23 cellular contexts compared by ENCODE assay signal in genomic region chr1:2166254-2166653, GRCh38. TPM values are rescaled to one million over a fixed set of nuclear protein-coding genes. Genes with fewer than 3 reads are reported as not detected.
DNase-seq lines count a peak whose midpoint lies in the region; ATAC-seq and TF ChIP-seq lines count a peak whose summit lies in the region.
"Had no signal": no experiment of that assay in that cellular context is flagged by ENCODE, and none has a peak within 500 bp of the region (broad histone marks: within the 10 kb centered on the region; RNA-seq: fewer than 3 reads in every experiment).

No MANE protein-coding gene starts in this region.

- no peaks in the 10 kb centered on the region for H3K9me2 ChIP-seq in SK-N-SH

- CTCF ChIA-PET in SK-N-SH (lab: Yijun Ruan, JAX) = interaction anchor here (5.4 kb wide), 1 partner anchor 9 kb away, joined by 59 read pairs; no protein-coding TSS in a partner anchor

- no peak for TF ChIP-seq EP300 in SK-N-SH (IDR thresholded peaks at IDR 0.05; ENCODE audit: borderline replicate concordance in 1 of 2, low read depth in 1 of 2, low read length in 1 of 2)

- TF ChIP-seq CTCF in SK-N-SH (IDR thresholded peaks at IDR 0.05) (no peak), esophagus squamous epithelium (IDR thresholded peaks at IDR 0.05) (no peak)

- no peak overlapping the region for H2AFZ ChIP-seq in SK-N-SH (ENCODE audit: low read depth)

- DNase-seq in SK-N-SH (peak; percentile 68), MV-4-11 (lab: John Stamatoyannopoulos, UW) (peak; percentile 18), foreskin melanocyte (peak; percentile 42), NCI-H446 (lab: John Stamatoyannopoulos, UW) (no peak), esophagus squamous epithelium (lab: John Stamatoyannopoulos, UW) (no peak)
- DNase-seq: 8988T, ACHN, Calu3, DMS153, DND-41, GOT3, NCI-H1105, NCI-H1436 treated with DMSO at 0.1 percent for 48 hours, NCI-H187 treated with DMSO at 0.1 percent for 48 hours, NCI-H446 treated with DMSO at 0.1 percent for 48 hours, NCI-H526, RPMI8226, SHP77 had no signal

- no peaks in the 10 kb centered on the region for H4K20me1 ChIP-seq in SK-N-SH (ENCODE audit: insufficient read depth)

- H3K9me3 ChIP-seq in SK-N-SH (no peaks in the 10 kb centered on the region), esophagus squamous epithelium (peaks cover 0 to 10% (median 0%) of the 10 kb centered on the region in 3 donors)

- H3K9ac ChIP-seq in SK-N-SH = no peak overlapping the region

- no peaks in the 10 kb centered on the region for H3K79me2 ChIP-seq in SK-N-SH (ENCODE audit: insufficient read depth)

- no peak overlapping the region for H3K4me3 ChIP-seq in SK-N-SH (ENCODE audit: low read depth in 2 of 2, low read length in 1 of 2)
- H3K4me3 ChIP-seq in esophagus squamous epithelium = no peak overlapping the region
- H3K4me3 ChIP-seq: SK-N-MC had no signal

- H3K27ac ChIP-seq in SK-N-SH (ENCODE audit: low read depth in 2 of 2, low read length in 1 of 2) = no peak overlapping the region
- no peak overlapping the region for H3K27ac ChIP-seq in esophagus squamous epithelium
- H3K27ac ChIP-seq: HL-60, SK-N-MC had no signal

- H3F3A ChIP-seq in SK-N-SH (replicated peaks; ENCODE audit: insufficient read depth) = no peaks in the 10 kb centered on the region

- H3K36me3 ChIP-seq in SK-N-SH (replicated peaks in 1 of 2; ENCODE audit: control insufficient read depth in 1 of 2, insufficient read depth in 2 of 2, low read length in 1 of 2) (no peaks in the 10 kb centered on the region), esophagus squamous epithelium (peaks cover 0 to 36% (median 0%) of the 10 kb centered on the region in 3 donors)

- no peak for TF ChIP-seq RAD21 in SK-N-SH (IDR thresholded peaks at IDR 0.05; ENCODE audit: low read length)

- H3K4me1 ChIP-seq in SK-N-SH (ENCODE audit: control insufficient read depth in 1 of 2, insufficient read depth in 2 of 2, low read depth in 1 of 2, low read length in 1 of 2) (no peaks in the 10 kb centered on the region; a peak in 1 of 4 replicates), esophagus squamous epithelium (no peaks in the 10 kb centered on the region)

- intact Hi-C loops in esophagus squamous epithelium (cut with DNase I) = no loop called here

- H3K27me3 ChIP-seq in SK-N-SH (ENCODE audit: insufficient read depth) (no peaks in the 10 kb centered on the region), esophagus squamous epithelium (no peaks in the 10 kb centered on the region)

- no peak for ATAC-seq in SK-N-SH treated with all-trans-retinoic acid at 6 μM for 48 hours
- no peak for ATAC-seq in GM19452 (IDR thresholded peaks at IDR 0.05; ENCODE audit: unreplicated experiment)
- ATAC-seq in HG02678 (IDR thresholded peaks at IDR 0.05; ENCODE audit: unreplicated experiment) = no peak

- WGBS in SK-N-SH (ENCODE audit: low lambda C conversion rate) = 80% methylated on average over 9 of the region's 14 CpGs
- 63 to 77% methylated on average over 4 of the region's 14 CpGs for whole genome bisulfite sequencing in esophagus squamous epithelium, 2 donors

- TF ChIP-seq POLR2A in esophagus squamous epithelium (IDR thresholded peaks at IDR 0.05) = no peak

- POLR2A ChIA-PET in SK-N-SH (lab: Yijun Ruan, JAX) = no interaction called here

- no peak overlapping the region for H3K4me2 ChIP-seq in SK-N-SH

TF ChIP-seq in SK-N-SH, 30 proteins besides CTCF, POLR2A, EP300 and RAD21:
- TF ChIP-seq FOXM1 (IDR thresholded peaks at IDR 0.05; ENCODE audit: low read depth) (no peak), TCF12 (IDR thresholded peaks at IDR 0.05) (no peak), RXRA (IDR thresholded peaks at IDR 0.05; ENCODE audit: borderline replicate concordance, low read depth) (no peak), YY1 (IDR thresholded peaks at IDR 0.05; ENCODE audit: low read depth) (no peak), NRF1 (IDR thresholded peaks at IDR 0.05; ENCODE audit: low read depth, low read length) (no peak), GATA2 (CRISPR knock-in tag; IDR thresholded peaks at IDR 0.05) (0 out of 2 replicates have a peak, but pooled peaks have one; percentile 18)
- TF ChIP-seq, protein P1, sequence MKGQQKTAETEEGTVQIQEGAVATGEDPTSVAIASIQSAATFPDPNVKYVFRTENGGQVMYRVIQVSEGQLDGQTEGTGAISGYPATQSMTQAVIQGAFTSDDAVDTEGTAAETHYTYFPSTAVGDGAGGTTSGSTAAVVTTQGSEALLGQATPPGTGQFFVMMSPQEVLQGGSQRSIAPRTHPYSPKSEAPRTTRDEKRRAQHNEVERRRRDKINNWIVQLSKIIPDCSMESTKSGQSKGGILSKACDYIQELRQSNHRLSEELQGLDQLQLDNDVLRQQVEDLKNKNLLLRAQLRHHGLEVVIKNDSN (IDR thresholded peaks at IDR 0.05; ENCODE audit: borderline replicate concordance, low read depth) = no peak
- TF ChIP-seq, protein P2, sequence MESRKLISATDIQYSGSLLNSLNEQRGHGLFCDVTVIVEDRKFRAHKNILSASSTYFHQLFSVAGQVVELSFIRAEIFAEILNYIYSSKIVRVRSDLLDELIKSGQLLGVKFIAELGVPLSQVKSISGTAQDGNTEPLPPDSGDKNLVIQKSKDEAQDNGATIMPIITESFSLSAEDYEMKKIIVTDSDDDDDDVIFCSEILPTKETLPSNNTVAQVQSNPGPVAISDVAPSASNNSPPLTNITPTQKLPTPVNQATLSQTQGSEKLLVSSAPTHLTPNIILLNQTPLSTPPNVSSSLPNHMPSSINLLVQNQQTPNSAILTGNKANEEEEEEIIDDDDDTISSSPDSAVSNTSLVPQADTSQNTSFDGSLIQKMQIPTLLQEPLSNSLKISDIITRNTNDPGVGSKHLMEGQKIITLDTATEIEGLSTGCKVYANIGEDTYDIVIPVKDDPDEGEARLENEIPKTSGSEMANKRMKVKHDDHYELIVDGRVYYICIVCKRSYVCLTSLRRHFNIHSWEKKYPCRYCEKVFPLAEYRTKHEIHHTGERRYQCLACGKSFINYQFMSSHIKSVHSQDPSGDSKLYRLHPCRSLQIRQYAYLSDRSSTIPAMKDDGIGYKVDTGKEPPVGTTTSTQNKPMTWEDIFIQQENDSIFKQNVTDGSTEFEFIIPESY (IDR thresholded peaks at IDR 0.05; ENCODE audit: borderline replicate concordance, low read depth) = no peak

TF ChIP-seq in SK-N-SH treated with all-trans-retinoic acid at 6 μM for 48 hours, 23 proteins besides CTCF, POLR2A, EP300 and RAD21:
- no peak for TF ChIP-seq ZNF8 (CRISPR knock-in tag; IDR thresholded peaks at IDR 0.05)
- TF ChIP-seq PATZ1 (CRISPR knock-in tag; IDR thresholded peaks at IDR 0.05; ENCODE audit: borderline replicate concordance) = no peak
- TF ChIP-seq OSR1 (CRISPR knock-in tag; IDR thresholded peaks at IDR 0.05) = no peak
- TF ChIP-seq ZFP30 (CRISPR knock-in tag; IDR thresholded peaks at IDR 0.05) = no peak
- TF ChIP-seq ZFP3 (CRISPR knock-in tag; IDR thresholded peaks at IDR 0.05) = no peak
- no peak for TF ChIP-seq ESRRG (CRISPR knock-in tag; IDR thresholded peaks at IDR 0.05)
- TF ChIP-seq BACH2 (CRISPR knock-in tag; IDR thresholded peaks at IDR 0.05; ENCODE audit: borderline replicate concordance) = no peak

RNA-seq across cellular contexts. Expression of gene FAAP20, which starts 28.3 kb away (rescaled TPM):
- polyA plus RNA-seq in SK-N-SH (2012; rRNA removed) = 35.6 and 58.3 TPM in 2 replicates
- polyA plus RNA-seq in SK-N-SH (2012; cell fraction: cytosol; rRNA removed) = 26.9 and 34.4 TPM in 2 replicates
- polyA plus RNA-seq in SK-N-SH (2012; cell fraction: nucleus; rRNA removed) = 75.0 and 112 TPM in 2 replicates
- 10 to 100 TPM in 3 of 4 donors, 1 to 10 TPM in 1; 8.6 to 22.5 (median 18.1) TPM for total RNA-seq in esophagus squamous epithelium

Comparison
In these comparisons a context has a peak if more than half of its experiments do, and no peak if none do; other contexts are left out.
1. DNase-seq: peak in SK-N-SH (single experiment), MV-4-11 (single experiment) and foreskin melanocyte (single experiment); none in NCI-H446 (0 of 2) and esophagus squamous epithelium (single experiment).